In genomic region chr20:38764563-38765355, GRCh38 we compare ENCODE assay signal across 8 cellular contexts. TPM values are rescaled to one million over a fixed set of nuclear protein-coding genes. Genes with fewer than 3 reads are reported as not detected.
A peak's percentile ranks its signal among the peaks of the same experiment; 100 is the strongest.
DNase-seq lines count a peak whose midpoint lies in the region; ATAC-seq and TF ChIP-seq lines count a peak whose summit lies in the region.

No MANE protein-coding gene starts in this region.

- H3K4me3 ChIP-seq in fibroblast of mammary gland (ENCODE audit: control insufficient read depth, low read depth, low read length), result no peak overlapping the region

- TF ChIP-seq CTCF in fibroblast of mammary gland (conservative IDR thresholded peaks at IDR 0.05; ENCODE audit: control insufficient read depth, insufficient read depth, low read depth, low read length), result no peak

- intact Hi-C loops in sciatic nerve (cut with DNase I), result no loop called here

- DNase-seq in HS-27A (ENCODE audit: low read depth), result peak; percentile 60
- DNase-seq in activated CD4-positive, alpha-beta T cell treated with anti-CD3 and anti-CD28 coated beads, Interleukin-2, amount 50 U/mL, for 4 hours, result peak; percentile 25 to 33
- peak; percentile 91 for DNase-seq in fibroblast of mammary gland (ENCODE audit: low read depth)
- DNase-seq in stimulated activated CD4-positive, alpha-beta T cell treated with anti-CD3 and anti-CD28 coated beads, Interleukin-4, amount 100 ng/mL, for 1 hour, result peak; percentile 52
- no peak for DNase-seq in sciatic nerve (ENCODE audit: low spot score)
- DNase-seq in NCI-H2196 treated with DMSO at 0.1 percent for 48 hours (lab: John Stamatoyannopoulos, UW; ENCODE audit: unreplicated experiment), result no peak

- ATAC-seq in sciatic nerve (no peak), GM21528 (IDR thresholded peaks at IDR 0.05; ENCODE audit: low FRiP score, unreplicated experiment) (no peak), GM21367 (IDR thresholded peaks at IDR 0.05; ENCODE audit: unreplicated experiment) (no peak)

RNA-seq across cellular contexts. Expression of gene ACTR5, which starts 16.5 kb away (rescaled TPM):
- 8.5 TPM for total RNA-seq in sciatic nerve

RNA-seq across cellular contexts. Expression of gene SLC32A1, which starts 40.5 kb away (rescaled TPM):
- total RNA-seq in sciatic nerve, result not detected

RNA-seq across cellular contexts. Expression of gene PPP1R16B, which starts 40.7 kb away (rescaled TPM):
- 7.5 TPM for total RNA-seq in sciatic nerve

Comparison
In these comparisons a context has a peak if more than half of its experiments do, and no peak if none do; other contexts are left out.
1. DNase-seq: peak in HS-27A (single experiment), activated CD4-positive, alpha-beta T cell treated with anti-CD3 and anti-CD28 coated beads, Interleukin-2, amount 50 U/mL, for 4 hours (2 of 2), fibroblast of mammary gland (single experiment) and stimulated activated CD4-positive, alpha-beta T cell treated with anti-CD3 and anti-CD28 coated beads, Interleukin-4, amount 100 ng/mL, for 1 hour (single experiment); none in sciatic nerve (single experiment) and NCI-H2196 treated with DMSO at 0.1 percent for 48 hours (single experiment).